In the genomic region with DNA sequence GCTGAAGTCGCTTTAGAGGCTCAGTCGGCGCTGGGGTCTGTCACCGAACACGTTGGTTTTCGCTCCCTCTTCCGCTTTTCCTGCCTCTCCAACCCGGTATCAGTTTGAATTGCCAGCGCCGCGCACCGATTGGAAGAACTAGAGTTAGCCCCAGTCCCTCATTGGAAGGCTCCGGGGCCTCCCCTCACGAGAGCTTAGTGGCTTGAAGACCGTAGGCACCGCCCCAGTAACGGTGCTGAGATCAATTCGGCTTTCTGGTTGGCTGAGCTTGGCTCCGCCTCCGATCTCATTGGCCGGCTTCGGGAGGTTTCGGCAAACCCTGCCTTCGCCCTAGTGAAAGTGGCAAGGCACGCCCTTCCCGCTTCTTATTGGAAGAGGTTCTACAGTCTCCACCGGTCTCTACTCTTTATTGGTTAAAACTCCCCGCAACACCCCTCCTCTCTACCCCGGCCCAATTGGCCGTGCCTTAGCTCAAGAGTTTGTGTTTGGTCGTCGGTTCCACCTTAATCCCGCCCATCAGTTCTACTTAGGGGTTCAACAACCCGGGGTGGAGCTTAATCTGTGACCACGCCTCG, we compare ENCODE assay signal across 8 cellular contexts. TPM values are rescaled to one million over a fixed set of nuclear protein-coding genes. Genes with fewer than 3 reads are reported as not detected.
A peak's percentile ranks its signal among the peaks of the same experiment; 100 is the strongest.
DNase-seq lines count a peak whose midpoint lies in the region; ATAC-seq, FAIRE-seq and TF ChIP-seq lines count a peak whose summit lies in the region.
"Not testable (repeated sequence)": the region's sequence is repeated elsewhere in the genome, so short reads cannot be mapped to it uniquely, and the experiment has no call there.

A gene (minus strand): TSS at position 51 of the 575 bp plus-strand sequence. CDS start 814 bp downstream, outside the sequence.

- H3K4me1 ChIP-seq in spleen = not testable (repeated sequence)

- peak within 1 kb of the TSS; percentile 65 for H3K27ac ChIP-seq in AG04450 (ENCODE audit: low read depth, low read length)
- peak within 1 kb of the TSS; percentile 57 to 90 (median 88) for H3K27ac ChIP-seq in spleen

- CTCF ChIA-PET in AG04450 (lab: Charles Lee) = not testable (repeated sequence)

- H3K9me3 ChIP-seq in AG04450 (ENCODE audit: control insufficient read depth, insufficient read depth, low read length); spleen: not testable (repeated sequence)

- intact Hi-C loops in spleen (cut with DNase I; ENCODE audit: low total_unique reads) = not testable (repeated sequence)

- WGBS in spleen, 5 donors = 0 to 1% (median 0%) methylated on average over 13 to 22 of the region's 36 CpGs

- H3K36me3 ChIP-seq in bronchial epithelial cell (ENCODE audit: control insufficient read depth, insufficient read depth, low read length); spleen: not testable (repeated sequence)

- H3K27me3 ChIP-seq in AG04450 (ENCODE audit: control insufficient read depth, insufficient read depth, low read length); bronchial epithelial cell (ENCODE audit: control insufficient read depth, insufficient read depth, low read length); spleen (replicated peaks in 1 of 7): not testable (repeated sequence)

- not testable (repeated sequence) for TF ChIP-seq POLR2A in spleen (IDR thresholded peaks at IDR 0.05)

- H3K4me3 ChIP-seq in AG04450 (ENCODE audit: low read depth, low read length) (peak within 1 kb of the TSS; percentile 55), bronchial epithelial cell (ENCODE audit: low read depth, low read length) (peak within 1 kb of the TSS; percentile 39), spleen (peak within 1 kb of the TSS; percentile 46 to 75 (median 58))

- TF ChIP-seq CTCF in AG04450 (IDR thresholded peaks at IDR 0.05; ENCODE audit: low read depth, low read length); bronchial epithelial cell (IDR thresholded peaks at IDR 0.05; ENCODE audit: insufficient read depth, low read length, severe bottlenecking); spleen (IDR thresholded peaks at IDR 0.05 in 8 of 11, conservative IDR thresholded peaks at IDR 0.05 in 3 of 11): not testable (repeated sequence)

- DNase-seq in AG04450 (ENCODE audit: low read depth, low spot score) = peak; percentile 99
- peak; percentile 99 to 100 for DNase-seq in NCI-H446 (lab: John Stamatoyannopoulos, UW)
- peak; percentile 74 to 89 (median 86) for DNase-seq in activated CD4-positive, CD25-positive, alpha-beta regulatory T cell (lab: John Stamatoyannopoulos, UW)
- peak; percentile 99 for DNase-seq in bronchial epithelial cell (ENCODE audit: low read depth)
- DNase-seq in iris pigment epithelial cell (ENCODE audit: low read depth) = peak; percentile 100
- peak; percentile 98 for DNase-seq in spleen

- POLR2A ChIA-PET in AG04450 (lab: Yijun Ruan, JAX) = not testable (repeated sequence)

- ATAC-seq in GM19328 (IDR thresholded peaks at IDR 0.05; ENCODE audit: unreplicated experiment) (peak; percentile 90), HG03439 (IDR thresholded peaks at IDR 0.05; ENCODE audit: unreplicated experiment) (peak; percentile 88)

- not testable (repeated sequence) for FAIRE-seq in bronchial epithelial cell (lab: Jason Lieb, UNC)

RNA-seq across cellular contexts. Expression of the gene that starts here (rescaled TPM):
- polyA plus RNA-seq in AG04450 (2011; rRNA removed) = 2.8 and 3.5 TPM in 2 replicates
- 2.3 and 2.8 TPM in 2 replicates for polyA minus RNA-seq in AG04450 (2011; rRNA and poly(A)+ RNA removed)
- 0.64 TPM in 1 of 2 replicates, not detected in the other for total RNA-seq in bronchial epithelial cell
- total RNA-seq in spleen = 10 to 100 TPM in 1 of 7 donors, 1 to 10 TPM in 6; 3.9 to 20.6 (median 7.3) TPM
- polyA plus RNA-seq in spleen = 1 to 10 TPM; 4.6 to 9.1 (median 7.8) TPM

Comparison
In these comparisons a context has a peak if more than half of its experiments do, and no peak if none do; other contexts are left out.
1. Peak in every context shown above with its lines: DNase-seq, ATAC-seq, H3K4me3 ChIP-seq and H3K27ac ChIP-seq.
2. Peak in DNase-seq and H3K4me3 ChIP-seq in bronchial epithelial cell; RNA of the gene not detected or under 1 TPM.